Comparison of ENCODE assay signal across 7 cellular contexts in the genomic region with DNA sequence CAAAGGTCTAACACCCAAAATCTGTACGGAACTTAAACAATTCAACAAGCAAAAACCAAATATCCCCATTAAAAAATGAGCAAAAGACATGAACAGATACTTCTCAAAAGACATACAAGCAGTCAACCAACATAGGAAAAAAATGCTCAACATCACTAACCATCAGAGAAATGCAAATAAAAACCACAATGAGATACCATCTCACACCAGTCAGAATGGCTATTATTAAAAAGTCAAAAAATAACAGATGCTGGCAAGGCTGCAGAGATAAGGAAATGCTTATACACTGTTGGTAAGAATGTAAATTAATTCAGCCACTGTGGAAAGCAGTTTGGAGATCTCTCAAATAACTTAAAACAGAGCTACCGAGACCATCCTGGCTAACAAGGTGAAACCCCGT. TPM values are rescaled to one million over a fixed set of nuclear protein-coding genes. Genes with fewer than 3 reads are reported as not detected.
DNase-seq lines count a peak whose midpoint lies in the region; ATAC-seq, FAIRE-seq and TF ChIP-seq lines count a peak whose summit lies in the region.
"Not testable (repeated sequence)": the region's sequence is repeated elsewhere in the genome, so short reads cannot be mapped to it uniquely, and the experiment has no call there.

No MANE protein-coding gene starts in this region.

- DNase-seq in GM12891 (ENCODE audit: insufficient read length, low spot score) = not testable (repeated sequence)
- DNase-seq in immature natural killer cell = peak in 1 of 3 donors; percentile 15

- not testable (repeated sequence) for H3K9me3 Mint-ChIP-seq in immature natural killer cell

- not testable (repeated sequence) for TF ChIP-seq POLR2A in GM12891 (IDR thresholded peaks at IDR 0.05; ENCODE audit: low read depth, low read length)

- peaks cover 7 to 19% (median 13%) of the 10 kb centered on the region in 3 donors for H3K36me3 Mint-ChIP-seq in immature natural killer cell

- not testable (repeated sequence) for H3K27me3 Mint-ChIP-seq in immature natural killer cell (ENCODE audit: low read depth in 3 of 3)

- FAIRE-seq in GM12891 (lab: Jason Lieb, UNC) = peak; percentile 90

- peaks cover 33 to 47% of the 10 kb centered on the region in 2 donors for H3K4me1 Mint-ChIP-seq in immature natural killer cell

- ATAC-seq in GM18907 (IDR thresholded peaks at IDR 0.05; ENCODE audit: unreplicated experiment) (peak; percentile 51), GM21619 (IDR thresholded peaks at IDR 0.05; ENCODE audit: unreplicated experiment) (peak; percentile 35), HG02943 (IDR thresholded peaks at IDR 0.05; ENCODE audit: low read depth, unreplicated experiment) (peak; percentile 52), HG03565 (IDR thresholded peaks at IDR 0.05; ENCODE audit: unreplicated experiment) (peak; percentile 36), SK-N-SH treated with all-trans-retinoic acid at 6 μM for 48 hours (peak; percentile 42)

- H3K4me3 Mint-ChIP-seq in immature natural killer cell = peak overlapping the region in 4 of 5 donors; percentile 1 to 49 (median 30)

- peak overlapping the region in 5 of 6 donors; percentile 2 to 59 (median 20) for H3K27ac Mint-ChIP-seq in immature natural killer cell

TF ChIP-seq in SK-N-SH treated with all-trans-retinoic acid at 6 μM for 48 hours, 23 proteins besides CTCF, POLR2A, EP300 and RAD21:
- TF ChIP-seq ISL1 (CRISPR knock-in tag; IDR thresholded peaks at IDR 0.05) = peak; percentile 31; the same call in 1 of the 2 replicates
- TF ChIP-seq TCF4 (CRISPR knock-in tag; IDR thresholded peaks at IDR 0.05; ENCODE audit: borderline replicate concordance) = peak; percentile 23; the same call in 1 of the 2 replicates

RNA-seq across cellular contexts. Expression of a gene that starts 21.9 kb away (rescaled TPM):
- polyA plus RNA-seq in GM12891 (2012; ENCODE audit: low read depth, missing spikeins) = 41.7 TPM
- 10 to 100 TPM; 25.3 to 58.3 (median 40.9) TPM for polyA plus RNA-seq in immature natural killer cell

RNA-seq across cellular contexts. Expression of a gene that starts 22.0 kb away (rescaled TPM):
- polyA plus RNA-seq in GM12891 (2012; ENCODE audit: low read depth, missing spikeins) = 5.2 TPM
- 1 to 10 TPM; 2.9 to 7.8 (median 4.0) TPM for polyA plus RNA-seq in immature natural killer cell
